Comparison of ENCODE assay signal across 20 cellular contexts in the genomic region with DNA sequence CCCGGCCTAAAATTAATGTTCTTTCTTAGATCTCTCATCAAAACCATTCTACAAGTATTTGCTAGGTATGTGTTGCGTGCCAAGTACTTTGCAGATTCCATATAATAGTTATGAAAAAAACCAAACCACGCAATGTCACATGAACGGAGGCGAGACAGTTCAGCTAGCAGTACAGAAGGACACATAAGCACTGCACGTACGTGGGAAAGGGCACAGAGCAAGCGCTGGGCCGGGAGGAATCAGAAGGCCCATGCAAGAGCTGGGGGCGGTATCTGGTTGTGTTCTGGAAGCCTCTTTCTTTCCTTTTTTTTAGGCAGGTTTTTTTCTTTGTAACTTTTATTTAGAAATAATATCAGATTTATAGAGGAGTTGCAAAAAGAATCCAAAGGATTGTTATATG. TPM values are rescaled to one million over a fixed set of nuclear protein-coding genes. Genes with fewer than 3 reads are reported as not detected.
"Had no signal": no experiment of that assay in that cellular context is flagged by ENCODE, and none has a peak within 500 bp of the region (broad histone marks: within the 10 kb centered on the region; RNA-seq: fewer than 3 reads in every experiment).

No MANE protein-coding gene starts in this region.

- ATAC-seq: activated CD8-positive, alpha-beta T cell treated with anti-CD3 and anti-CD28 coated beads for 36 hours; activated T-helper 17 cell treated with anti-CD3 and anti-CD28 coated beads, Interleukin-2, amount 50 U/mL, for 72 hours; esophagus mucosa; lower lobe of right lung; naive thymus-derived CD8-positive, alpha-beta T cell; stimulated activated naive CD8-positive, alpha-beta T cell treated with anti-CD3 and anti-CD28 coated beads, Interleukin-15, amount 100 ng/mL, for 72 hours had no signal

- H3K27me3 ChIP-seq: colonic mucosa, neutrophil had no signal

- H3K36me3 Mint-ChIP-seq: naive thymus-derived CD8-positive, alpha-beta T cell had no signal

- H3K4me3 Mint-ChIP-seq: activated CD4-positive, alpha-beta T cell treated with anti-CD3 and anti-CD28 coated beads, Interleukin-2, amount 10 ng/mL, durations not matched to agents 24 days and 14 days; activated CD8-positive, alpha-beta T cell treated with anti-CD3 and anti-CD28 coated beads for 36 hours; activated naive CD8-positive, alpha-beta T cell treated with anti-CD3 and anti-CD28 coated beads for 36 hours; activated T-helper 17 cell treated with anti-CD3 and anti-CD28 coated beads, Interleukin-2, amount 50 U/mL, for 72 hours; naive thymus-derived CD8-positive, alpha-beta T cell; stimulated activated naive CD8-positive, alpha-beta T cell treated with anti-CD3 and anti-CD28 coated beads, Interleukin-15, amount 100 ng/mL, for 72 hours; T-helper 2 cell treated with Interferon-gamma antibody and Interleukin-4, amounts not matched to agents 5 μg/mL and 100 μg/mL, for 36 hours had no signal

- H3K27ac ChIP-seq: colonic mucosa, lower lobe of right lung, neutrophil, parathyroid adenoma had no signal

- H3K9ac ChIP-seq: parathyroid adenoma had no signal

- H3K9me3 ChIP-seq: colonic mucosa, lower lobe of right lung, neutrophil had no signal

- H3K36me3 ChIP-seq: colonic mucosa, lower lobe of right lung, neutrophil had no signal

- H3K27me3 Mint-ChIP-seq: activated CD4-positive, alpha-beta T cell treated with anti-CD3 and anti-CD28 coated beads, Interleukin-2, amount 10 ng/mL, durations not matched to agents 24 days and 14 days; activated CD8-positive, alpha-beta T cell treated with anti-CD3 and anti-CD28 coated beads for 36 hours; activated naive CD8-positive, alpha-beta T cell treated with anti-CD3 and anti-CD28 coated beads for 36 hours; activated T-helper 17 cell treated with anti-CD3 and anti-CD28 coated beads, Interleukin-2, amount 50 U/mL, for 72 hours; naive thymus-derived CD8-positive, alpha-beta T cell; stimulated activated naive CD8-positive, alpha-beta T cell treated with anti-CD3 and anti-CD28 coated beads, Interleukin-15, amount 100 ng/mL, for 72 hours had no signal

- H2AFZ ChIP-seq: parathyroid adenoma had no signal

- H3K4me3 ChIP-seq: colonic mucosa, lower lobe of right lung, skin epidermis had no signal

- H3K4me1 ChIP-seq: colonic mucosa had no signal

- DNase-seq: activated CD4-positive, alpha-beta T cell treated with anti-CD3 and anti-CD28 coated beads, Interleukin-2, amount 10 ng/mL, durations not matched to agents 24 days and 14 days; activated CD8-positive, alpha-beta T cell treated with anti-CD3 and anti-CD28 coated beads for 36 hours; activated naive CD4-positive, alpha-beta T cell; activated naive CD8-positive, alpha-beta T cell treated with anti-CD3 and anti-CD28 coated beads for 36 hours; activated T-cell treated with anti-CD3 and anti-CD28 coated beads, Interleukin-2, amount 50 U/mL, for 1 hour; amygdala; central memory CD4-positive, alpha-beta T cell; colonic mucosa; lower lobe of right lung; naive thymus-derived CD8-positive, alpha-beta T cell; stimulated activated CD4-positive, alpha-beta T cell treated with anti-CD3 and anti-CD28 coated beads, Interleukin-4, amount 100 ng/mL, for 1 hour; stimulated activated naive CD8-positive, alpha-beta T cell treated with anti-CD3 and anti-CD28 coated beads, Interleukin-15, amount 100 ng/mL, for 72 hours had no signal

- H3K9me3 Mint-ChIP-seq: activated CD4-positive, alpha-beta T cell treated with anti-CD3 and anti-CD28 coated beads, Interleukin-2, amount 10 ng/mL, durations not matched to agents 24 days and 14 days; activated CD8-positive, alpha-beta T cell treated with anti-CD3 and anti-CD28 coated beads for 36 hours; activated naive CD8-positive, alpha-beta T cell treated with anti-CD3 and anti-CD28 coated beads for 36 hours; activated T-helper 17 cell treated with anti-CD3 and anti-CD28 coated beads, Interleukin-2, amount 50 U/mL, for 72 hours; naive thymus-derived CD8-positive, alpha-beta T cell; stimulated activated naive CD8-positive, alpha-beta T cell treated with anti-CD3 and anti-CD28 coated beads, Interleukin-15, amount 100 ng/mL, for 72 hours; T-helper 2 cell treated with Interferon-gamma antibody and Interleukin-4, amounts not matched to agents 5 μg/mL and 100 μg/mL, for 36 hours had no signal

- H3K27ac Mint-ChIP-seq: activated CD4-positive, alpha-beta T cell treated with anti-CD3 and anti-CD28 coated beads, Interleukin-2, amount 10 ng/mL, durations not matched to agents 24 days and 14 days; activated CD8-positive, alpha-beta T cell treated with anti-CD3 and anti-CD28 coated beads for 36 hours; activated naive CD8-positive, alpha-beta T cell treated with anti-CD3 and anti-CD28 coated beads for 36 hours; activated T-helper 17 cell treated with anti-CD3 and anti-CD28 coated beads, Interleukin-2, amount 50 U/mL, for 72 hours; stimulated activated naive CD8-positive, alpha-beta T cell treated with anti-CD3 and anti-CD28 coated beads, Interleukin-15, amount 100 ng/mL, for 72 hours; T-helper 2 cell treated with Interferon-gamma antibody and Interleukin-4, amounts not matched to agents 5 μg/mL and 100 μg/mL, for 36 hours had no signal

RNA-seq across cellular contexts. Expression of gene SEMA5B, which starts 50.5 kb away (rescaled TPM):
- total RNA-seq: activated CD4-positive, alpha-beta T cell treated with anti-CD3 and anti-CD28 coated beads, Interleukin-2, amount 10 ng/mL, durations not matched to agents 24 days and 14 days; activated CD8-positive, alpha-beta T cell treated with anti-CD3 and anti-CD28 coated beads for 36 hours; activated naive CD8-positive, alpha-beta T cell treated with anti-CD3 and anti-CD28 coated beads for 36 hours; esophagus mucosa; glomerular endothelial cell; mesenteric fat pad had no signal
- polyA plus RNA-seq: naive thymus-derived CD8-positive, alpha-beta T cell had no signal
